13 cellular contexts compared by ENCODE assay signal in the genomic region with DNA sequence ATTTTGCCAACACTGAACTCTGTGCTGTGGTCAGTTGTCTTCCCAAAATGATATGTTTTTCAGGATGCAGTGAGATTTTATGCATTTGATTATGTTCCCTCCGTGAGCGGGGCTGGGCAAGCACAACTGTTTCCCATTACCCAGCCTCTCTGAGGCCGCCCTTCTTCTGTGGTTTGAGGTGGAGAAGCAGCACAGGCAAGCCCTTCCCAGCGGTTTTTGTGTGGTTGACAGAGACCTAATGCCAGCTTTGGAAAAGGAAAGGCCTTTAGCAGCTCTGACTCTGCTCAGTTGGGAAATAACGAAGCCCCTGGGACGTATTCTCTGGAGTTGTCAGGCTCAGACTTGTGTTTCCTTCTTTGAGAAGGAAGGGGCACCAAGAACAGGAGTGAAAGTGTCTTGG. TPM values are rescaled to one million over a fixed set of nuclear protein-coding genes. Genes with fewer than 3 reads are reported as not detected.
A peak's percentile ranks its signal among the peaks of the same experiment; 100 is the strongest.
DNase-seq lines count a peak whose midpoint lies in the region; ATAC-seq, FAIRE-seq and TF ChIP-seq lines count a peak whose summit lies in the region.
"Had no signal": no experiment of that assay in that cellular context is flagged by ENCODE, and none has a peak within 500 bp of the region (broad histone marks: within the 10 kb centered on the region; RNA-seq: fewer than 3 reads in every experiment).

No MANE protein-coding gene starts in this region.

- H3K4me1 ChIP-seq in Peyer's patch (peaks cover 0 to 26% (median 7%) of the 10 kb centered on the region in 4 donors), sigmoid colon (no peaks in the 10 kb centered on the region)
- H3K4me1 ChIP-seq: prostate gland had no signal

- POLR2A ChIA-PET in WTC11 (lab: Charles Lee), result no interaction called here

- peak; percentile 21 for DNase-seq in NCI-H2107 treated with DMSO at 0.1 percent for 48 hours (lab: John Stamatoyannopoulos, UW; ENCODE audit: unreplicated experiment)
- no peak for DNase-seq in NCI-H2107 (lab: John Stamatoyannopoulos, UW)
- peak in 2 of 3 donors; percentile 26 to 55 for DNase-seq in Peyer's patch
- DNase-seq in bronchial epithelial cell (ENCODE audit: low read depth), result peak; percentile 43
- peak; percentile 61 for DNase-seq in sigmoid colon
- DNase-seq in globus pallidus (ENCODE audit: low spot score), result no peak
- no peak for DNase-seq in WTC11 (ENCODE audit: low spot score)
- DNase-seq in NCI-H510A treated with DMSO at 0.1 percent for 48 hours (lab: John Stamatoyannopoulos, UW), result no peak
- DNase-seq: 8988T; activated CD8-positive, alpha-beta memory T cell treated with anti-CD3 and anti-CD28 coated beads, Interleukin-2, amount 10 ng/mL, durations not matched to agents 7 days and 5 days; kidney had no signal

- TF ChIP-seq CTCF in Peyer's patch (IDR thresholded peaks at IDR 0.05) (no peak), bronchial epithelial cell (IDR thresholded peaks at IDR 0.05; ENCODE audit: insufficient read depth, low read length, severe bottlenecking) (no peak), sigmoid colon (IDR thresholded peaks at IDR 0.05) (no peak), WTC11 (IDR thresholded peaks at IDR 0.05) (no peak)

- no peak for ATAC-seq in WTC11
- ATAC-seq: Panc1 had no signal

- intact Hi-C loops in sigmoid colon (cut with DNase I), result no loop called here

- CTCF ChIA-PET in WTC11 (lab: Charles Lee), result no interaction called here

- no peaks in the 10 kb centered on the region for H3K36me3 Mint-ChIP-seq in WTC11

- FAIRE-seq in bronchial epithelial cell (lab: Jason Lieb, UNC), result no peak
- FAIRE-seq: kidney had no signal

- no peak overlapping the region for H3K27ac Mint-ChIP-seq in WTC11
- H3K27ac Mint-ChIP-seq: activated CD8-positive, alpha-beta memory T cell treated with anti-CD3 and anti-CD28 coated beads, Interleukin-2, amount 10 ng/mL, durations not matched to agents 7 days and 5 days had no signal

- H3K27ac ChIP-seq in Peyer's patch, result no peak overlapping the region
- no peak overlapping the region for H3K27ac ChIP-seq in sigmoid colon
- H3K27ac ChIP-seq: prostate gland had no signal

- H3K9me3 Mint-ChIP-seq in WTC11, result peaks cover 6% of the 10 kb centered on the region

- H3K4me3 Mint-ChIP-seq in WTC11, result no peak overlapping the region
- H3K4me3 Mint-ChIP-seq: activated CD8-positive, alpha-beta memory T cell treated with anti-CD3 and anti-CD28 coated beads, Interleukin-2, amount 10 ng/mL, durations not matched to agents 7 days and 5 days had no signal

- no peak for TF ChIP-seq EP300 in sigmoid colon (IDR thresholded peaks at IDR 0.05)

- no peak for TF ChIP-seq POLR2A in Peyer's patch (IDR thresholded peaks at IDR 0.05)
- no peak for TF ChIP-seq POLR2A in sigmoid colon (IDR thresholded peaks at IDR 0.05)

- H3K36me3 ChIP-seq in Peyer's patch (no peaks in the 10 kb centered on the region), bronchial epithelial cell (ENCODE audit: control insufficient read depth, insufficient read depth, low read length) (no peaks in the 10 kb centered on the region), sigmoid colon (no peaks in the 10 kb centered on the region)
- H3K36me3 ChIP-seq: prostate gland had no signal

- no peaks in the 10 kb centered on the region for H3K27me3 ChIP-seq in Peyer's patch
- no peaks in the 10 kb centered on the region for H3K27me3 ChIP-seq in bronchial epithelial cell (ENCODE audit: control insufficient read depth, insufficient read depth, low read length)
- no peaks in the 10 kb centered on the region for H3K27me3 ChIP-seq in sigmoid colon

- H3K9me3 ChIP-seq in Peyer's patch (no peaks in the 10 kb centered on the region), sigmoid colon (no peaks in the 10 kb centered on the region)
- H3K9me3 ChIP-seq: prostate gland had no signal

- H3K27me3 Mint-ChIP-seq in WTC11 (ENCODE audit: low read depth), result no peaks in the 10 kb centered on the region
- H3K27me3 Mint-ChIP-seq: activated CD8-positive, alpha-beta memory T cell treated with anti-CD3 and anti-CD28 coated beads, Interleukin-2, amount 10 ng/mL, durations not matched to agents 7 days and 5 days had no signal

- 0 out of 2 replicates have a peak, but pooled peaks cover 3% of the 10 kb centered on the region for H3K4me1 Mint-ChIP-seq in WTC11

- 54 to 80% methylated on average over 6 of the region's 6 CpGs for WGBS in sigmoid colon, 2 donors

- H3K4me3 ChIP-seq in Peyer's patch, result no peak overlapping the region
- H3K4me3 ChIP-seq in bronchial epithelial cell (ENCODE audit: low read depth, low read length), result no peak overlapping the region
- H3K4me3 ChIP-seq in sigmoid colon, result no peak overlapping the region
- H3K4me3 ChIP-seq: prostate gland had no signal

TF ChIP-seq in WTC11, 78 proteins besides CTCF, POLR2A, EP300 and RAD21 (continues in another document):
- TF ChIP-seq TEAD1 (CRISPR knock-in tag; IDR thresholded peaks at IDR 0.05) (no peak), TCF7 (CRISPR knock-in tag; IDR thresholded peaks at IDR 0.05; ENCODE audit: low read depth) (no peak), ZNF219 (CRISPR knock-in tag; IDR thresholded peaks at IDR 0.05; ENCODE audit: borderline replicate concordance) (no peak), ZNF232 (CRISPR knock-in tag; IDR thresholded peaks at IDR 0.05) (no peak), SMAD3 (CRISPR knock-in tag; IDR thresholded peaks at IDR 0.05; ENCODE audit: borderline replicate concordance) (no peak), FOXK1 (CRISPR knock-in tag; IDR thresholded peaks at IDR 0.05) (no peak), ZNF416 (CRISPR knock-in tag; IDR thresholded peaks at IDR 0.05) (no peak), HMGA2 (CRISPR knock-in tag; IDR thresholded peaks at IDR 0.05) (no peak)
- TF ChIP-seq, protein P1, sequence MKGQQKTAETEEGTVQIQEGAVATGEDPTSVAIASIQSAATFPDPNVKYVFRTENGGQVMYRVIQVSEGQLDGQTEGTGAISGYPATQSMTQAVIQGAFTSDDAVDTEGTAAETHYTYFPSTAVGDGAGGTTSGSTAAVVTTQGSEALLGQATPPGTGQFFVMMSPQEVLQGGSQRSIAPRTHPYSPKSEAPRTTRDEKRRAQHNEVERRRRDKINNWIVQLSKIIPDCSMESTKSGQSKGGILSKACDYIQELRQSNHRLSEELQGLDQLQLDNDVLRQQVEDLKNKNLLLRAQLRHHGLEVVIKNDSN (CRISPR knock-in tag; IDR thresholded peaks at IDR 0.05), result no peak
- TF ChIP-seq, protein P2, sequence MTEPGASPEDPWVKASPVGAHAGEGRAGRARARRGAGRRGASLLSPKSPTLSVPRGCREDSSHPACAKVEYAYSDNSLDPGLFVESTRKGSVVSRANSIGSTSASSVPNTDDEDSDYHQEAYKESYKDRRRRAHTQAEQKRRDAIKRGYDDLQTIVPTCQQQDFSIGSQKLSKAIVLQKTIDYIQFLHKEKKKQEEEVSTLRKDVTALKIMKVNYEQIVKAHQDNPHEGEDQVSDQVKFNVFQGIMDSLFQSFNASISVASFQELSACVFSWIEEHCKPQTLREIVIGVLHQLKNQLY (CRISPR knock-in tag; IDR thresholded peaks at IDR 0.05), result no peak
- TF ChIP-seq, protein P3, sequence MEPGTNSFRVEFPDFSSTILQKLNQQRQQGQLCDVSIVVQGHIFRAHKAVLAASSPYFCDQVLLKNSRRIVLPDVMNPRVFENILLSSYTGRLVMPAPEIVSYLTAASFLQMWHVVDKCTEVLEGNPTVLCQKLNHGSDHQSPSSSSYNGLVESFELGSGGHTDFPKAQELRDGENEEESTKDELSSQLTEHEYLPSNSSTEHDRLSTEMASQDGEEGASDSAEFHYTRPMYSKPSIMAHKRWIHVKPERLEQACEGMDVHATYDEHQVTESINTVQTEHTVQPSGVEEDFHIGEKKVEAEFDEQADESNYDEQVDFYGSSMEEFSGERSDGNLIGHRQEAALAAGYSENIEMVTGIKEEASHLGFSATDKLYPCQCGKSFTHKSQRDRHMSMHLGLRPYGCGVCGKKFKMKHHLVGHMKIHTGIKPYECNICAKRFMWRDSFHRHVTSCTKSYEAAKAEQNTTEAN (CRISPR knock-in tag; IDR thresholded peaks at IDR 0.05), result no peak
- TF ChIP-seq, protein P4, sequence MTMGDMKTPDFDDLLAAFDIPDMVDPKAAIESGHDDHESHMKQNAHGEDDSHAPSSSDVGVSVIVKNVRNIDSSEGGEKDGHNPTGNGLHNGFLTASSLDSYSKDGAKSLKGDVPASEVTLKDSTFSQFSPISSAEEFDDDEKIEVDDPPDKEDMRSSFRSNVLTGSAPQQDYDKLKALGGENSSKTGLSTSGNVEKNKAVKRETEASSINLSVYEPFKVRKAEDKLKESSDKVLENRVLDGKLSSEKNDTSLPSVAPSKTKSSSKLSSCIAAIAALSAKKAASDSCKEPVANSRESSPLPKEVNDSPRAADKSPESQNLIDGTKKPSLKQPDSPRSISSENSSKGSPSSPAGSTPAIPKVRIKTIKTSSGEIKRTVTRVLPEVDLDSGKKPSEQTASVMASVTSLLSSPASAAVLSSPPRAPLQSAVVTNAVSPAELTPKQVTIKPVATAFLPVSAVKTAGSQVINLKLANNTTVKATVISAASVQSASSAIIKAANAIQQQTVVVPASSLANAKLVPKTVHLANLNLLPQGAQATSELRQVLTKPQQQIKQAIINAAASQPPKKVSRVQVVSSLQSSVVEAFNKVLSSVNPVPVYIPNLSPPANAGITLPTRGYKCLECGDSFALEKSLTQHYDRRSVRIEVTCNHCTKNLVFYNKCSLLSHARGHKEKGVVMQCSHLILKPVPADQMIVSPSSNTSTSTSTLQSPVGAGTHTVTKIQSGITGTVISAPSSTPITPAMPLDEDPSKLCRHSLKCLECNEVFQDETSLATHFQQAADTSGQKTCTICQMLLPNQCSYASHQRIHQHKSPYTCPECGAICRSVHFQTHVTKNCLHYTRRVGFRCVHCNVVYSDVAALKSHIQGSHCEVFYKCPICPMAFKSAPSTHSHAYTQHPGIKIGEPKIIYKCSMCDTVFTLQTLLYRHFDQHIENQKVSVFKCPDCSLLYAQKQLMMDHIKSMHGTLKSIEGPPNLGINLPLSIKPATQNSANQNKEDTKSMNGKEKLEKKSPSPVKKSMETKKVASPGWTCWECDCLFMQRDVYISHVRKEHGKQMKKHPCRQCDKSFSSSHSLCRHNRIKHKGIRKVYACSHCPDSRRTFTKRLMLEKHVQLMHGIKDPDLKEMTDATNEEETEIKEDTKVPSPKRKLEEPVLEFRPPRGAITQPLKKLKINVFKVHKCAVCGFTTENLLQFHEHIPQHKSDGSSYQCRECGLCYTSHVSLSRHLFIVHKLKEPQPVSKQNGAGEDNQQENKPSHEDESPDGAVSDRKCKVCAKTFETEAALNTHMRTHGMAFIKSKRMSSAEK (CRISPR knock-in tag; IDR thresholded peaks at IDR 0.05; ENCODE audit: borderline replicate concordance), result no peak

RNA-seq across cellular contexts. Expression of a gene that starts 20.7 kb away (rescaled TPM):
- total RNA-seq in Peyer's patch (100 to 1,000 TPM; 301 to 538 (median 330) TPM), bronchial epithelial cell (77.9 and 136 TPM in 2 replicates), sigmoid colon (100 to 1,000 TPM in 3 of 4 donors, 10 to 100 TPM in 1; 64.3 to 140 (median 127) TPM), WTC11 (2021) (27.0 to 32.9 TPM (median 32.7 TPM) in 3 replicates)
- 100 to 1,000 TPM; 179 to 327 (median 236) TPM for polyA plus RNA-seq in sigmoid colon

Comparison
In these comparisons a context has a peak if more than half of its experiments do, and no peak if none do; other contexts are left out.
1. DNase-seq: peak in NCI-H2107 treated with DMSO at 0.1 percent for 48 hours (single experiment), Peyer's patch (2 of 3), bronchial epithelial cell (single experiment) and sigmoid colon (single experiment); none in NCI-H2107 (single experiment), globus pallidus (single experiment), WTC11 (single experiment) and NCI-H510A treated with DMSO at 0.1 percent for 48 hours (single experiment).